1 cellular context compared by ENCODE assay signal in the genomic region with DNA sequence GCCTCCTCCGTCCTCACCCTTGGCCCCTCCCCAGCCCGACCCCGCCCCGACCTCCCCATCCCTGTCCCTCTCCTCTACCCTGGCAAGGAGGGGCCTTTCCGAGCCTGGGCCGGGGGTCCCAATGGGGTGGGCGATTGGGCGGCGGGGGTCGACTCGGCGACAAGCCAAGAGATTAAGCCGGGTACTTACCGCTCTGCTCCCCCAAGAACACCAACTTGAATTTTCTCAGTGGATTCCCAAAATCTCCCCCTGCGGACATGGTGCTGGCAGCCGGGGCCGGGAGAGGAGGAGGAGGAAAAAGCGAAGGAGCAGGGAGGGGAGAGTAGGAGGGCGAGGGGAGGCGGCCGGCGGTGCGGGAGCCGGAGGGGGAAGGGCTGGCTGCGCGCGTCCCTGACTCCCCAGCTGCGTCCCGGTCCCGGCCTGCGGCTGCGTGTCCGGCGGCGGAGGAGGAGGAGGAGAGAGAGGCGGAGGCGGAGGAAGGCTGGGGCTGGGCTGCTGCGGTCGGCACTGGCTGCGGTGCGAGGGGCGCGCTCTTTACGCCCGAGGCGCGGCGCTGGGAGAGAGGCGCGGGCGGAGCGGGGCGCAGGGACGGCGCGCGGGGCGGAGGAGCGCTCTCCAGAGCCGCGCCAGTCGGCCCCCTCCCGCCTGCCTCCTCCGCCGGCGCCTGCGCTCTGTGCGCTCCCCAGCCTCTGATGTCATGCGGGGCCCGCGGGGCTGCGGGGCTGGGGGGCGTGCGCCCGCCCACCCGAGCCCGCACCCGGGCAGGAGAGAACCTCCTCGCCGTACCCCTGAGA.
TF ChIP-seq lines count a peak whose summit lies in the region.

TSS of gene RAB6B (minus strand) at position 675 of the 794 bp plus-strand sequence. CDS start at position 259, 416 bp downstream.

TF ChIP-seq in WTC11, 78 proteins besides CTCF, POLR2A, EP300 and RAD21 (continued from another document):
- TF ChIP-seq ZNF281 (CRISPR knock-in tag; IDR thresholded peaks at IDR 0.05) = no peak
- no peak for TF ChIP-seq ZNF317 (CRISPR knock-in tag; IDR thresholded peaks at IDR 0.05; ENCODE audit: borderline replicate concordance, low read depth)
- TF ChIP-seq CBFB (CRISPR knock-in tag; IDR thresholded peaks at IDR 0.05; ENCODE audit: low read depth) = no peak
